In the genomic region with DNA sequence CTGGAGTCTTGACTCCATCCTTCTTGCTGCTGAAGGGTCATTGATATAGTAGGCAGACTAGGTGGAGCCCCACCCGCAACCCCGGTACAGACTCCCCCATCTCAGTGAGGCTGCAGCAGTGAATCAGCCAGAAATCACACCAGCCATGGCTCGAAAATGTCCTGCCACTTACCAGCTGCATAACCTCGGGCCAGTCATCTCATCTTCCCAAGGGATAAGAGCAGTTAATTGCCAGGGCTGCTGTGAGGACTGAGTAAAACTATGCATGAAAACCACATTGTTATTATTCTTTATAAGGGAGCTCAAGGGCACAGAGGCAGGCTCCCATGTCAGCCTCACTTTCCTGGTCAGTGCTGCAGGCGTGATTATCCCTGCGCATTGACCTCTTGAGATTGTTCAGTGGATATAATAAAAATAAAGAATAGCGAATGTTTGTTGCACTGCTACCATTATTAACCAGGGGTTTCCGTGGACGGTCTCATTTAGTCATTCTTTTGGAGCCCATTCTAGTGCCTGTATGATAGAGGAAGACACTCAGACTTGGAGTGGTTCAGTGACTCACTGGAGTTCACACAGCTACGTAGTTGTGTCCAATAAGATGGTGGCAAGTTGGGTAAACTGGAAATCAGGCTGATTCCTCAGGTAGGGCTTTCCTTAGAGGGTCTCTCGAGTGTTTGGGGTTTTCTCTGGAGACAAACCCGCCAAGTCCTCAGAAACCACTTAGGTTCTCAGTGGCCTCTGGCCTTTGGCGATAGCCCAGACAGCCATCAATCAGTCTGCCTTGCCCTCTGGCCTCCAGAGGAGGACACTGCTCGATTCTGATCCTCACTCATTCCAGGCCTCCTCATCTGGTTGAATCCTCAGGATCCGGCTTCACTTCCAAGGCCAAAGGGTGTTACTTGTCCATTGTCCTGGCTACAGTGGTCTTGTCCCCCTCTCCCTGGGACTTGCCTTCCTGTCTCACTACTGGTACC, we compare ENCODE assay signal across 14 cellular contexts. TPM values are rescaled to one million over a fixed set of nuclear protein-coding genes. Genes with fewer than 3 reads are reported as not detected.
A peak's percentile ranks its signal among the peaks of the same experiment; 100 is the strongest.
DNase-seq lines count a peak whose midpoint lies in the region; ATAC-seq and TF ChIP-seq lines count a peak whose summit lies in the region.
"Had no signal": no experiment of that assay in that cellular context is flagged by ENCODE, and none has a peak within 500 bp of the region (broad histone marks: within the 10 kb centered on the region; RNA-seq: fewer than 3 reads in every experiment).

No MANE protein-coding gene starts in this region.

- peak; percentile 63 for DNase-seq in AG09309 (ENCODE audit: low read depth)
- peak; percentile 94 for DNase-seq in LHCN-M2 (ENCODE audit: low read depth)
- peak; percentile 59 for DNase-seq in choroid plexus epithelial cell (ENCODE audit: low read depth)
- DNase-seq in mucosa of descending colon = no peak
- no peak for DNase-seq in cortex of kidney (lab: John Stamatoyannopoulos, UW)
- DNase-seq: activated CD4-positive, alpha-beta T cell treated with anti-CD3 and anti-CD28 coated beads for 48 hours; activated effector memory CD4-positive, alpha-beta T cell treated with anti-CD3 and anti-CD28 coated beads, Interleukin-2, amount 50 U/mL, for 16 hours; left lung; uterus had no signal

- no peaks in the 10 kb centered on the region for H3K36me3 Mint-ChIP-seq in activated T-helper 17 cell treated with anti-CD3 and anti-CD28 coated beads, Interleukin-2, amount 50 U/mL, for 72 hours (ENCODE audit: low read depth)

- TF ChIP-seq CTCF in AG09309 (IDR thresholded peaks at IDR 0.05; ENCODE audit: control insufficient read depth, insufficient read depth, low read depth, low read length, missing control alignments) (no peak), choroid plexus epithelial cell (conservative IDR thresholded peaks at IDR 0.05; ENCODE audit: low read depth, low read length) (no peak), mucosa of descending colon (IDR thresholded peaks at IDR 0.05) (no peak)

- H3K4me3 Mint-ChIP-seq in activated T-helper 17 cell treated with anti-CD3 and anti-CD28 coated beads, Interleukin-2, amount 50 U/mL, for 72 hours = no peak overlapping the region

- H3K9me3 ChIP-seq in mucosa of descending colon = no peaks in the 10 kb centered on the region
- H3K9me3 ChIP-seq: BLaER1, gastroesophageal sphincter, left lung, uterus had no signal

- H3K36me3 ChIP-seq in mucosa of descending colon (ENCODE audit: low read depth) = no peaks in the 10 kb centered on the region
- H3K36me3 ChIP-seq: BLaER1, left lung, uterus had no signal

- no peaks in the 10 kb centered on the region for H3K4me1 Mint-ChIP-seq in activated T-helper 17 cell treated with anti-CD3 and anti-CD28 coated beads, Interleukin-2, amount 50 U/mL, for 72 hours

- no peaks in the 10 kb centered on the region for H3K4me1 ChIP-seq in mucosa of descending colon (ENCODE audit: low read depth)
- H3K4me1 ChIP-seq: left lung had no signal

- H3K27ac Mint-ChIP-seq in activated T-helper 17 cell treated with anti-CD3 and anti-CD28 coated beads, Interleukin-2, amount 50 U/mL, for 72 hours = no peak overlapping the region

- H3K4me3 ChIP-seq in AG09309 (ENCODE audit: control insufficient read depth, low read depth, low read length) = no peak overlapping the region
- no peak overlapping the region for H3K4me3 ChIP-seq in choroid plexus epithelial cell (ENCODE audit: low read depth, low read length)
- H3K4me3 ChIP-seq in mucosa of descending colon = no peak overlapping the region
- H3K4me3 ChIP-seq: BLaER1, gastroesophageal sphincter, left lung, uterus had no signal

- H3K27me3 Mint-ChIP-seq in activated T-helper 17 cell treated with anti-CD3 and anti-CD28 coated beads, Interleukin-2, amount 50 U/mL, for 72 hours = no peaks in the 10 kb centered on the region

- no peaks in the 10 kb centered on the region for H3K9me3 Mint-ChIP-seq in activated T-helper 17 cell treated with anti-CD3 and anti-CD28 coated beads, Interleukin-2, amount 50 U/mL, for 72 hours

- intact Hi-C loops in mucosa of descending colon (cut with DNase I, micrococcal nuclease) = no loop called here

- peak; percentile 31 for ATAC-seq in mucosa of descending colon
- ATAC-seq in GM19395 (IDR thresholded peaks at IDR 0.05; ENCODE audit: unreplicated experiment) = no peak
- no peak for ATAC-seq in HG02798 (IDR thresholded peaks at IDR 0.05; ENCODE audit: poor library complexity, unreplicated experiment)
- ATAC-seq in activated T-helper 17 cell treated with anti-CD3 and anti-CD28 coated beads, Interleukin-2, amount 50 U/mL, for 72 hours (replicated peaks) = no peak
- ATAC-seq: gastroesophageal sphincter, left lung had no signal

RNA-seq across cellular contexts. Expression of gene COL15A1, which starts 39.9 kb away (rescaled TPM):
- total RNA-seq in LHCN-M2 (2014; rRNA removed) (3.4 and 5.3 TPM in 2 replicates), mucosa of descending colon (10 to 100 TPM in 2 of 3 donors, 1 to 10 TPM in 1; 4.2 to 43.4 (median 11.2) TPM)
- 3.4 TPM for polyA plus RNA-seq in LHCN-M2 (2012)
- total RNA-seq in activated T-helper 17 cell treated with anti-CD3 and anti-CD28 coated beads, Interleukin-2, amount 50 U/mL, for 72 hours = under 1 TPM; 0.11 to 0.82 TPM

Comparison
In these comparisons a context has a peak if more than half of its experiments do, and no peak if none do; other contexts are left out.
1. DNase-seq: peak in AG09309 (single experiment), LHCN-M2 (single experiment) and choroid plexus epithelial cell (single experiment); none in mucosa of descending colon (0 of 3) and cortex of kidney (single experiment).